In the genomic region with DNA sequence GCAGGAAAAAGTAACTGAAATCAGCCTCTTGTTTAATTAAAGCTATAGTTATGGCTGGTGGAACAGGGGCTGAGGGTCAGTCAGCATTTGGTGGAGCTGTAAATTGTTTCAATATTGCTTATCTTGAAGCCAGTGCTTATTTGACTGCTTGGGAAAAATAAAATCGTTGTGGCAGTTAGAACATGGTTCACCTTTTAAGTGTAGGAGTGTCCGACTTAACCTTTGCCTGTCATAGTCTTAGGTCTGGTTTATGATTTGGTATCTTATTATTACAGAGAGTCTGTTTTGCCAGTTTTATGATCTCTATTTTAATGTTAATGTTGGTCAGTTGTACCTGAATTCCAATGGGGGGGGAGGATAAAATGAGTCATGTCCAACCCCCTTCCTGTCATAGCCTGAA, we compare ENCODE assay signal across 9 cellular contexts. TPM values are rescaled to one million over a fixed set of nuclear protein-coding genes. Genes with fewer than 3 reads are reported as not detected.
"Had no signal": no experiment of that assay in that cellular context is flagged by ENCODE, and none has a peak within 500 bp of the region (broad histone marks: within the 10 kb centered on the region; RNA-seq: fewer than 3 reads in every experiment).

No MANE protein-coding gene starts in this region.

- H3K4me3 ChIP-seq: GM12878 had no signal

- DNase-seq: GDM1, GF-D8 had no signal

- ATAC-seq: GM12878 had no signal

- FAIRE-seq: G401.6, GM12878, GM12891, GM12892, GM18507, GM19239 had no signal

RNA-seq across cellular contexts. Expression of a gene that starts 27.2 kb away (rescaled TPM):
- total RNA-seq: G401 had no signal
